Comparison of ENCODE assay signal across 1 cellular context in genomic region chr19:35545001-35545854, GRCh38.
TF ChIP-seq lines count a peak whose summit lies in the region.

Gene TMEM147 (plus strand): TSS chr19:35545626. CDS start chr19:35545740, 114 bp downstream.

TF ChIP-seq in HepG2, 621 proteins besides CTCF, POLR2A, EP300 and RAD21 (continued from another document and continues in another):
- TF ChIP-seq, protein P1, sequence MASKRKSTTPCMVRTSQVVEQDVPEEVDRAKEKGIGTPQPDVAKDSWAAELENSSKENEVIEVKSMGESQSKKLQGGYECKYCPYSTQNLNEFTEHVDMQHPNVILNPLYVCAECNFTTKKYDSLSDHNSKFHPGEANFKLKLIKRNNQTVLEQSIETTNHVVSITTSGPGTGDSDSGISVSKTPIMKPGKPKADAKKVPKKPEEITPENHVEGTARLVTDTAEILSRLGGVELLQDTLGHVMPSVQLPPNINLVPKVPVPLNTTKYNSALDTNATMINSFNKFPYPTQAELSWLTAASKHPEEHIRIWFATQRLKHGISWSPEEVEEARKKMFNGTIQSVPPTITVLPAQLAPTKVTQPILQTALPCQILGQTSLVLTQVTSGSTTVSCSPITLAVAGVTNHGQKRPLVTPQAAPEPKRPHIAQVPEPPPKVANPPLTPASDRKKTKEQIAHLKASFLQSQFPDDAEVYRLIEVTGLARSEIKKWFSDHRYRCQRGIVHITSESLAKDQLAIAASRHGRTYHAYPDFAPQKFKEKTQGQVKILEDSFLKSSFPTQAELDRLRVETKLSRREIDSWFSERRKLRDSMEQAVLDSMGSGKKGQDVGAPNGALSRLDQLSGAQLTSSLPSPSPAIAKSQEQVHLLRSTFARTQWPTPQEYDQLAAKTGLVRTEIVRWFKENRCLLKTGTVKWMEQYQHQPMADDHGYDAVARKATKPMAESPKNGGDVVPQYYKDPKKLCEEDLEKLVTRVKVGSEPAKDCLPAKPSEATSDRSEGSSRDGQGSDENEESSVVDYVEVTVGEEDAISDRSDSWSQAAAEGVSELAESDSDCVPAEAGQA (IDR thresholded peaks at IDR 0.05; ENCODE audit: low read depth) = peak; percentile 79
- TF ChIP-seq, protein P1 (CRISPR knock-in tag; IDR thresholded peaks at IDR 0.05; ENCODE audit: borderline replicate concordance) = no peak; the same call in 1 of the 2 replicates
- TF ChIP-seq MTA3 (CRISPR knock-in tag; IDR thresholded peaks at IDR 0.05) (no peak), NAIF1 (CRISPR knock-in tag; IDR thresholded peaks at IDR 0.05; ENCODE audit: borderline replicate concordance) (no peak; the same call in 1 of the 2 replicates), ESRRA (CRISPR knock-in tag; IDR thresholded peaks at IDR 0.05; ENCODE audit: low read depth) (0 out of 2 replicates have a peak, but pooled peaks have one; percentile 20), ZNF282 (IDR thresholded peaks at IDR 0.05; ENCODE audit: partially characterized antibody) (no peak), ZMAT3 (CRISPR knock-in tag; conservative IDR thresholded peaks at IDR 0.05) (no peak), ZNF20 (CRISPR knock-in tag; IDR thresholded peaks at IDR 0.05) (no peak), SMARCE1 (IDR thresholded peaks at IDR 0.05; ENCODE audit: borderline replicate concordance) (no peak), ZBTB1 (CRISPR knock-in tag; IDR thresholded peaks at IDR 0.05; ENCODE audit: borderline replicate concordance) (no peak), SMYD3 (CRISPR knock-in tag; IDR thresholded peaks at IDR 0.05) (peak; percentile 83; the same call in 1 of the 2 replicates), E2F5 (CRISPR knock-in tag; conservative IDR thresholded peaks at IDR 0.05) (no peak), RORA (CRISPR knock-in tag; IDR thresholded peaks at IDR 0.05) (no peak), HES4 (CRISPR knock-in tag; IDR thresholded peaks at IDR 0.05; ENCODE audit: borderline replicate concordance) (peak; percentile 88), TIGD3 (CRISPR knock-in tag; IDR thresholded peaks at IDR 0.05; ENCODE audit: borderline replicate concordance) (no peak), ZFP37 (CRISPR knock-in tag; IDR thresholded peaks at IDR 0.05; ENCODE audit: borderline replicate concordance) (0 out of 2 replicates have a peak, but pooled peaks have one; percentile 49), SPEN (CRISPR knock-in tag; IDR thresholded peaks at IDR 0.05; ENCODE audit: low read depth) (peak; percentile 84), BORCS8-MEF2B (CRISPR knock-in tag; IDR thresholded peaks at IDR 0.05) (peak; percentile 51), FOXP1 (IDR thresholded peaks at IDR 0.05) (no peak), FOXP1 (CRISPR knock-in tag; IDR thresholded peaks at IDR 0.05) (no peak), YY1 (IDR thresholded peaks at IDR 0.05; ENCODE audit: insufficient read depth, insufficient replicate concordance, low read depth, low read length) (peak; percentile 80), DBP (CRISPR knock-in tag; IDR thresholded peaks at IDR 0.05; ENCODE audit: not compliant biosample characterization) (no peak), CENPT (CRISPR knock-in tag; IDR thresholded peaks at IDR 0.05; ENCODE audit: low read depth) (no peak), TCF7L2 (IDR thresholded peaks at IDR 0.05; ENCODE audit: low read depth, low read length) (no peak), CCDC6 (CRISPR knock-in tag; IDR thresholded peaks at IDR 0.05) (peak; percentile 63; the same call in 1 of the 2 replicates), ZNF280B (CRISPR knock-in tag; IDR thresholded peaks at IDR 0.05; ENCODE audit: borderline replicate concordance) (no peak), ZNF451 (CRISPR knock-in tag; IDR thresholded peaks at IDR 0.05) (no peak), ZNF614 (CRISPR knock-in tag; IDR thresholded peaks at IDR 0.05; ENCODE audit: borderline replicate concordance) (peak; percentile 33; the same call in 1 of the 2 replicates), DMAP1 (CRISPR knock-in tag; IDR thresholded peaks at IDR 0.05) (peak; percentile 88), ZNF101 (CRISPR knock-in tag; IDR thresholded peaks at IDR 0.05; ENCODE audit: borderline replicate concordance, low read depth) (no peak), ZNF761 (CRISPR knock-in tag; conservative IDR thresholded peaks at IDR 0.05) (no peak), ZNF703 (CRISPR knock-in tag; IDR thresholded peaks at IDR 0.05; ENCODE audit: borderline replicate concordance) (no peak; the same call in 1 of the 2 replicates), ZBTB3 (CRISPR knock-in tag; IDR thresholded peaks at IDR 0.05; ENCODE audit: borderline replicate concordance, low read depth) (0 out of 2 replicates have a peak, but pooled peaks have one; percentile 24), ARNT (IDR thresholded peaks at IDR 0.05) (no peak), RFX5 (IDR thresholded peaks at IDR 0.05; ENCODE audit: low read depth, low read length) (peak; percentile 74; the same call in 1 of the 2 replicates), JUNB (CRISPR knock-in tag; IDR thresholded peaks at IDR 0.05; ENCODE audit: borderline replicate concordance) (no peak)
- TF ChIP-seq, protein P2, sequence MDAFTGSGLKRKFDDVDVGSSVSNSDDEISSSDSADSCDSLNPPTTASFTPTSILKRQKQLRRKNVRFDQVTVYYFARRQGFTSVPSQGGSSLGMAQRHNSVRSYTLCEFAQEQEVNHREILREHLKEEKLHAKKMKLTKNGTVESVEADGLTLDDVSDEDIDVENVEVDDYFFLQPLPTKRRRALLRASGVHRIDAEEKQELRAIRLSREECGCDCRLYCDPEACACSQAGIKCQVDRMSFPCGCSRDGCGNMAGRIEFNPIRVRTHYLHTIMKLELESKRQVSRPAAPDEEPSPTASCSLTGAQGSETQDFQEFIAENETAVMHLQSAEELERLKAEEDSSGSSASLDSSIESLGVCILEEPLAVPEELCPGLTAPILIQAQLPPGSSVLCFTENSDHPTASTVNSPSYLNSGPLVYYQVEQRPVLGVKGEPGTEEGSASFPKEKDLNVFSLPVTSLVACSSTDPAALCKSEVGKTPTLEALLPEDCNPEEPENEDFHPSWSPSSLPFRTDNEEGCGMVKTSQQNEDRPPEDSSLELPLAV (CRISPR knock-in tag; conservative IDR thresholded peaks at IDR 0.05; ENCODE audit: low read depth) = no peak
- TF ChIP-seq, protein P3, sequence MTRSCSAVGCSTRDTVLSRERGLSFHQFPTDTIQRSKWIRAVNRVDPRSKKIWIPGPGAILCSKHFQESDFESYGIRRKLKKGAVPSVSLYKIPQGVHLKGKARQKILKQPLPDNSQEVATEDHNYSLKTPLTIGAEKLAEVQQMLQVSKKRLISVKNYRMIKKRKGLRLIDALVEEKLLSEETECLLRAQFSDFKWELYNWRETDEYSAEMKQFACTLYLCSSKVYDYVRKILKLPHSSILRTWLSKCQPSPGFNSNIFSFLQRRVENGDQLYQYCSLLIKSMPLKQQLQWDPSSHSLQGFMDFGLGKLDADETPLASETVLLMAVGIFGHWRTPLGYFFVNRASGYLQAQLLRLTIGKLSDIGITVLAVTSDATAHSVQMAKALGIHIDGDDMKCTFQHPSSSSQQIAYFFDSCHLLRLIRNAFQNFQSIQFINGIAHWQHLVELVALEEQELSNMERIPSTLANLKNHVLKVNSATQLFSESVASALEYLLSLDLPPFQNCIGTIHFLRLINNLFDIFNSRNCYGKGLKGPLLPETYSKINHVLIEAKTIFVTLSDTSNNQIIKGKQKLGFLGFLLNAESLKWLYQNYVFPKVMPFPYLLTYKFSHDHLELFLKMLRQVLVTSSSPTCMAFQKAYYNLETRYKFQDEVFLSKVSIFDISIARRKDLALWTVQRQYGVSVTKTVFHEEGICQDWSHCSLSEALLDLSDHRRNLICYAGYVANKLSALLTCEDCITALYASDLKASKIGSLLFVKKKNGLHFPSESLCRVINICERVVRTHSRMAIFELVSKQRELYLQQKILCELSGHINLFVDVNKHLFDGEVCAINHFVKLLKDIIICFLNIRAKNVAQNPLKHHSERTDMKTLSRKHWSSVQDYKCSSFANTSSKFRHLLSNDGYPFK (CRISPR knock-in tag; IDR thresholded peaks at IDR 0.05; ENCODE audit: borderline replicate concordance) = no peak; the same call in 1 of the 2 replicates
- TF ChIP-seq, protein P4, sequence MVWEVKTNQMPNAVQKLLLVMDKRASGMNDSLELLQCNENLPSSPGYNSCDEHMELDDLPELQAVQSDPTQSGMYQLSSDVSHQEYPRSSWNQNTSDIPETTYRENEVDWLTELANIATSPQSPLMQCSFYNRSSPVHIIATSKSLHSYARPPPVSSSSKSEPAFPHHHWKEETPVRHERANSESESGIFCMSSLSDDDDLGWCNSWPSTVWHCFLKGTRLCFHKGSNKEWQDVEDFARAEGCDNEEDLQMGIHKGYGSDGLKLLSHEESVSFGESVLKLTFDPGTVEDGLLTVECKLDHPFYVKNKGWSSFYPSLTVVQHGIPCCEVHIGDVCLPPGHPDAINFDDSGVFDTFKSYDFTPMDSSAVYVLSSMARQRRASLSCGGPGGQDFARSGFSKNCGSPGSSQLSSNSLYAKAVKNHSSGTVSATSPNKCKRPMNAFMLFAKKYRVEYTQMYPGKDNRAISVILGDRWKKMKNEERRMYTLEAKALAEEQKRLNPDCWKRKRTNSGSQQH (CRISPR knock-in tag; IDR thresholded peaks at IDR 0.05; ENCODE audit: low read depth) = no peak
